In genomic region chr10:80202934-80203834, GRCh38 we compare ENCODE assay signal across 8 cellular contexts. TPM values are rescaled to one million over a fixed set of nuclear protein-coding genes. Genes with fewer than 3 reads are reported as not detected.
DNase-seq lines count a peak whose midpoint lies in the region; ATAC-seq and TF ChIP-seq lines count a peak whose summit lies in the region.

No MANE protein-coding gene starts in this region.

- 59 to 62% methylated on average over 13 to 14 of the region's 14 CpGs for WGBS in testis, 2 donors

- H3K36me3 ChIP-seq in endocrine pancreas (ENCODE audit: control insufficient read depth, insufficient read depth, low read length) (no peaks in the 10 kb centered on the region), testis (ENCODE audit: low read depth, missing control alignments) (no peaks in the 10 kb centered on the region)

- H3K9me3 ChIP-seq in endocrine pancreas (ENCODE audit: control insufficient read depth, low read length) = no peaks in the 10 kb centered on the region
- H3K9me3 ChIP-seq in testis = no peaks in the 10 kb centered on the region

- DNase-seq in NCI-H526 (lab: John Stamatoyannopoulos, UW) = peak; percentile 34 to 65
- DNase-seq in NCI-H526 treated with DMSO at 0.1 percent for 48 hours (lab: John Stamatoyannopoulos, UW) = no peak
- DNase-seq in NAMALWA (ENCODE audit: low spot score) = peak; percentile 70
- peak; percentile 59 for DNase-seq in activated CD4-positive, alpha-beta T cell treated with anti-CD3 and anti-CD28 coated beads, Interleukin-2, amount 50 U/mL, for 1 hour
- peak; percentile 79 for DNase-seq in myocyte (ENCODE audit: low read depth)
- DNase-seq in testis = peak; percentile 74

- ATAC-seq in HG02571 (IDR thresholded peaks at IDR 0.05; ENCODE audit: unreplicated experiment) = peak; percentile 53

- intact Hi-C loops in testis (cut with DNase I; ENCODE audit: low total_unique reads) = loop anchor here (10.0 kb wide), 1 partner anchor 48 kb away; no protein-coding TSS in a partner anchor

- H3K27me3 ChIP-seq in endocrine pancreas (ENCODE audit: control insufficient read depth, insufficient read depth, low read length) (no peaks in the 10 kb centered on the region), testis (no peaks in the 10 kb centered on the region)

- H3K27ac ChIP-seq in testis = peak overlapping the region; percentile 9 to 95

- H3K9ac ChIP-seq in endocrine pancreas (ENCODE audit: control insufficient read depth, insufficient read depth, low read length) = no peak overlapping the region

- TF ChIP-seq POLR2A in testis (IDR thresholded peaks at IDR 0.05) = no peak

- H3K4me1 ChIP-seq in endocrine pancreas (ENCODE audit: control insufficient read depth, insufficient read depth, low read length) (peaks cover 9% of the 10 kb centered on the region), testis (peaks cover 40% of the 10 kb centered on the region)

- no peak for TF ChIP-seq CTCF in testis (IDR thresholded peaks at IDR 0.05)

- H3K4me3 ChIP-seq in endocrine pancreas (ENCODE audit: control insufficient read depth, insufficient read depth, low read length) = peak overlapping the region; percentile 22
- H3K4me3 ChIP-seq in testis = no peak overlapping the region

RNA-seq across cellular contexts. Expression of gene ANXA11, which starts 2.2 kb away (rescaled TPM):
- total RNA-seq in myocyte = 219 and 266 TPM in 2 replicates
- polyA plus RNA-seq in myocyte (2012) = 136 TPM
- 10 to 100 TPM; 46.5 to 64.0 TPM for total RNA-seq in testis
- 116 TPM for polyA plus RNA-seq in testis (ENCODE audit: insufficient read depth, low read depth, low replicate concordance)
